17 cellular contexts compared by ENCODE assay signal in the genomic region with DNA sequence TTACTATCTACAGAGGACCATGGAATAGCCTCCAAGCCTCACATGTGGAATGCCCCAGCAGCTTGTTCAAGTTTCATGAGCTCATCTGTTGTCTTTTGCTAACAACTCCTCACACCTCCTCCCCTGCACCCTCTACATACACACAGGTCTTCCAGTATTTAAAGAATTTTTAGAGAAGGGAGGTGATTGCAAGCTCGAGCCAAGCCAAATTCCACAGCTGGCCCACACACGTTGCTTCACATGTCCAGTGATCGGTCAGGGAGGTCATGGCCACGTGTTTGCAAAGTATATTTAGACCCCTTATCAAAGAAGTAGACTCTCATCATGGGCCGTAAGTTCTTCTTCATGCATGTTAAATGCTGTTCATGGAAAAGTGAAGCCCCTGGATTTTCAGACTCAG.
DNase-seq lines count a peak whose midpoint lies in the region; ATAC-seq, FAIRE-seq and TF ChIP-seq lines count a peak whose summit lies in the region.
"Had no signal": no experiment of that assay in that cellular context is flagged by ENCODE, and none has a peak within 500 bp of the region (broad histone marks: within the 10 kb centered on the region; RNA-seq: fewer than 3 reads in every experiment).

No MANE protein-coding gene starts in this region.

- DNase-seq in astrocyte (ENCODE audit: low read depth) (no peak), kidney tubule cell (ENCODE audit: low spot score) (peak; percentile 60), sciatic nerve (ENCODE audit: low spot score) (no peak), midbrain (lab: John Stamatoyannopoulos, UW) (no peak), NCI-H1092 (lab: John Stamatoyannopoulos, UW) (no peak)
- no peak for DNase-seq in central memory CD4-positive, alpha-beta T cell
- DNase-seq: BE2C; CD4-positive, alpha-beta memory T cell; DMS79; GM23248; H9 had no signal

- peak overlapping the region; percentile 30 for H3K27ac Mint-ChIP-seq in astrocyte (ENCODE audit: unreplicated experiment)
- H3K27ac Mint-ChIP-seq: CD4-positive, alpha-beta memory T cell; H9 had no signal

- no peaks in the 10 kb centered on the region for H3K36me3 ChIP-seq in astrocyte (ENCODE audit: insufficient read depth, low read length)
- H3K36me3 ChIP-seq: BE2C had no signal

- no peak for FAIRE-seq in astrocyte (lab: Jason Lieb, UNC)
- FAIRE-seq: A549, GM12878, GM18507 had no signal

- no peaks in the 10 kb centered on the region for H4K20me1 ChIP-seq in astrocyte (ENCODE audit: insufficient read depth, low read length)

- no peak overlapping the region for H3K4me3 ChIP-seq in astrocyte (ENCODE audit: insufficient read depth, low read depth, low read length)
- H3K4me3 ChIP-seq: A549, GM12878, GM23248 had no signal

- no peak overlapping the region for H3K4me2 ChIP-seq in astrocyte (ENCODE audit: low read length)
- H3K4me2 ChIP-seq: A549 had no signal

- H3K4me1 Mint-ChIP-seq in astrocyte (ENCODE audit: low read depth, unreplicated experiment) = peaks cover 26% of the 10 kb centered on the region
- H3K4me1 Mint-ChIP-seq: CD4-positive, alpha-beta memory T cell; H9 had no signal

- H3K27me3 ChIP-seq in astrocyte (ENCODE audit: insufficient read depth, low read length) = no peaks in the 10 kb centered on the region
- H3K27me3 ChIP-seq: BE2C had no signal

- no peaks in the 10 kb centered on the region for H3K4me1 ChIP-seq in astrocyte (ENCODE audit: insufficient read depth, low read length)
- H3K4me1 ChIP-seq: A549, BE2C had no signal

- intact Hi-C loops in sciatic nerve (cut with DNase I) = no loop called here

- H3K4me3 Mint-ChIP-seq in astrocyte (ENCODE audit: unreplicated experiment) = no peak overlapping the region
- H3K4me3 Mint-ChIP-seq: CD4-positive, alpha-beta memory T cell; H9 had no signal

- no peaks in the 10 kb centered on the region for H3K79me2 ChIP-seq in astrocyte (ENCODE audit: insufficient read depth, low read length)

- no peaks in the 10 kb centered on the region for H3K36me3 Mint-ChIP-seq in astrocyte (ENCODE audit: low read depth, unreplicated experiment)
- H3K36me3 Mint-ChIP-seq: CD4-positive, alpha-beta memory T cell had no signal

- H3K9me3 Mint-ChIP-seq in astrocyte (ENCODE audit: unreplicated experiment) = peaks cover 1% of the 10 kb centered on the region
- H3K9me3 Mint-ChIP-seq: H9 had no signal

- H3K9me3 ChIP-seq in astrocyte (ENCODE audit: insufficient read depth, low read depth, low read length) = no peaks in the 10 kb centered on the region
- H3K9me3 ChIP-seq: A549, BE2C had no signal

- no peak for TF ChIP-seq CTCF in astrocyte (IDR thresholded peaks at IDR 0.05; ENCODE audit: insufficient read depth, low read depth, low read length)

- H3K9ac ChIP-seq in astrocyte (ENCODE audit: low read length) = no peak overlapping the region
- H3K9ac ChIP-seq: GM23248 had no signal

- H3K27ac ChIP-seq in astrocyte (ENCODE audit: low read depth, low read length) = no peak overlapping the region
- H3K27ac ChIP-seq: A549, C4-2B, GM23248, HL-60 had no signal

- no peak overlapping the region for H2AFZ ChIP-seq in astrocyte (ENCODE audit: low read depth, low read length)
- H2AFZ ChIP-seq: GM23248 had no signal

- H3K27me3 Mint-ChIP-seq in astrocyte (ENCODE audit: low read depth, unreplicated experiment) = no peaks in the 10 kb centered on the region
- H3K27me3 Mint-ChIP-seq: CD4-positive, alpha-beta memory T cell had no signal

- peak; percentile 10 for ATAC-seq in sciatic nerve
- no peak for ATAC-seq in HG02678 (IDR thresholded peaks at IDR 0.05; ENCODE audit: unreplicated experiment)
- ATAC-seq: A549, GM12878 had no signal
